14 cellular contexts compared by ENCODE assay signal in genomic region chr11:131690776-131691557, GRCh38.
"Had no signal": no experiment of that assay in that cellular context is flagged by ENCODE, and none has a peak within 500 bp of the region (broad histone marks: within the 10 kb centered on the region; RNA-seq: fewer than 3 reads in every experiment).

No MANE protein-coding gene starts in this region.

- H3K36me3 Mint-ChIP-seq: memory B cell, natural killer cell had no signal

- H3K4me1 ChIP-seq: prostate gland had no signal

- H3K27me3 ChIP-seq: ascending aorta, upper lobe of left lung had no signal

- H3K36me3 ChIP-seq: ascending aorta, prostate gland, upper lobe of left lung had no signal

- ATAC-seq: left ventricle myocardium superior had no signal

- H3K4me3 ChIP-seq: ascending aorta, prostate gland, upper lobe of left lung had no signal

- H3K27ac Mint-ChIP-seq: activated CD4-positive, alpha-beta T cell treated with anti-CD3 and anti-CD28 coated beads, Interleukin-2, amount 10 ng/mL, durations not matched to agents 7 days and 5 days; endodermal cell; memory B cell; natural killer cell; stimulated activated naive CD8-positive, alpha-beta T cell treated with anti-CD3 and anti-CD28 coated beads, Interleukin-15, Interleukin-2, amounts not matched to agents 100 ng/mL and 50 ng/mL, for 24 hours had no signal

- H3K9me3 Mint-ChIP-seq: activated CD4-positive, alpha-beta T cell treated with anti-CD3 and anti-CD28 coated beads, Interleukin-2, amount 10 ng/mL, durations not matched to agents 7 days and 5 days; endodermal cell; natural killer cell; stimulated activated naive CD8-positive, alpha-beta T cell treated with anti-CD3 and anti-CD28 coated beads, Interleukin-15, Interleukin-2, amounts not matched to agents 100 ng/mL and 50 ng/mL, for 24 hours had no signal

- H3K4me3 Mint-ChIP-seq: activated CD4-positive, alpha-beta T cell treated with anti-CD3 and anti-CD28 coated beads, Interleukin-2, amount 10 ng/mL, durations not matched to agents 7 days and 5 days; endodermal cell; memory B cell; natural killer cell; stimulated activated naive CD8-positive, alpha-beta T cell treated with anti-CD3 and anti-CD28 coated beads, Interleukin-15, Interleukin-2, amounts not matched to agents 100 ng/mL and 50 ng/mL, for 24 hours had no signal

- H3K9me3 ChIP-seq: ascending aorta, prostate gland, upper lobe of left lung had no signal

- H3K27ac ChIP-seq: ascending aorta, prostate gland, upper lobe of left lung had no signal

- DNase-seq: activated naive CD4-positive, alpha-beta T cell; hippocampal formation; left ventricle myocardium superior; natural killer cell; nucleus accumbens; small intestine; stimulated activated CD4-positive, alpha-beta T cell treated with anti-CD3 and anti-CD28 coated beads, Interleukin-4, amount 100 ng/mL, for 24 hours had no signal
